ENCODE assay signal across 8 cellular contexts in the genomic region with DNA sequence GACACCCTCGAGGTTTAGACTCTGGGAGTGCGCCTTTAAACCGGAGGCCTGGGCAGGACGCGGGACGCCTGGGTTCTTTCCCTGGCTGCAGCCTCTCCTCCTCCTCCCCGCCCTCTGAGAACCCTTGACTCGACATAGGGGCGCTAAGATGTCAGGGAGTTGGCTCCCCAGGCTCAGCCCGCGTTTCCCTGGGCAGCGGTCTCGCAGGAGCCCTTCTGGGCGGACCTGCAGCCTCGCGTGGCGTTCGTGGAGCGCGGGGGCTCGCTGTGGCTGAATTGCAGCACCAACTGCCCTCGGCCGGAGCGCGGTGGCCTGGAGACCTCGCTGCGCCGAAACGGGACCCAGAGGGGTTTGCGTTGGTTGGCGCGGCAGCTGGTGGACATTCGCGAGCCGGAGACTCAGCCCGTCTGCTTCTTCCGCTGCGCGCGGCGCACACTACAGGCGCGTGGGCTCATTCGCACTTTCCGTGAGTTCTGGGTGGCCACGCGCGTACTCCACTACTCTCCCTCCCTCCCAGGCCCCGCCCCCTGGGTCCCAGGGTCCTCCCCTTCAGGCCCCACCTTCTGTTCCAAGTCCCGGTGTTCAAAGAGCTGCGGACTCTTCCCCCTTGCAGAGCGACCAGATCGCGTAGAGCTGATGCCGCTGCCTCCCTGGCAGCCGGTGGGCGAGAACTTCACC. TPM values are rescaled to one million over a fixed set of nuclear protein-coding genes. Genes with fewer than 3 reads are reported as not detected.
A peak's percentile ranks its signal among the peaks of the same experiment; 100 is the strongest.
DNase-seq lines count a peak whose midpoint lies in the region; ATAC-seq and TF ChIP-seq lines count a peak whose summit lies in the region.

No MANE protein-coding gene starts in this region.

- TF ChIP-seq CTCF in GM10248 (IDR thresholded peaks at IDR 0.05; ENCODE audit: control extremely low read depth, extremely low read depth, low read depth, missing control alignments), result no peak

- peaks cover 6% of the 10 kb centered on the region for H3K36me3 Mint-ChIP-seq in activated T-helper 1 cell treated with anti-CD3 and anti-CD28 coated beads, Interleukin-12 subunit alpha, Interleukin-12 subunit beta, Interleukin-2, Interleukin-4 antibody, amounts not matched to agents 30 ng/mL and 10 ng/mL and 1 ng/mL, durations not matched to agents 14 hours and 24 hours and 36 hours (ENCODE audit: low read depth)

- CTCF ChIA-PET in GM10248 (lab: Yijun Ruan, JAX), result interaction anchor here (0.8 to 2.3 kb wide), 8 partner anchors 14 to 127 kb away, joined by 3 to 15 read pairs (median 6); a partner anchor contains a TSS

- H3K4me3 Mint-ChIP-seq in activated T-helper 1 cell treated with anti-CD3 and anti-CD28 coated beads, Interleukin-12 subunit alpha, Interleukin-12 subunit beta, Interleukin-2, Interleukin-4 antibody, amounts not matched to agents 30 ng/mL and 10 ng/mL and 1 ng/mL, durations not matched to agents 14 hours and 24 hours and 36 hours, result peak overlapping the region; percentile 77

- peak; percentile 65 for DNase-seq in GM10248 (ENCODE audit: extremely low spot score)
- peak; percentile 35 for DNase-seq in NCI-H2171 (lab: John Stamatoyannopoulos, UW)
- peak; percentile 37 for DNase-seq in activated T-helper 1 cell treated with anti-CD3 and anti-CD28 coated beads, Interleukin-12 subunit alpha, Interleukin-12 subunit beta, Interleukin-2, Interleukin-4 antibody, amounts not matched to agents 30 ng/mL and 10 ng/mL and 1 ng/mL, durations not matched to agents 14 hours and 24 hours and 36 hours (ENCODE audit: low spot score)
- DNase-seq in Right ventricle myocardium superior, result peak; percentile 83
- peak; percentile 47 for DNase-seq in putamen (ENCODE audit: low spot score)

- no peaks in the 10 kb centered on the region for H3K9me3 Mint-ChIP-seq in activated T-helper 1 cell treated with anti-CD3 and anti-CD28 coated beads, Interleukin-12 subunit alpha, Interleukin-12 subunit beta, Interleukin-2, Interleukin-4 antibody, amounts not matched to agents 30 ng/mL and 10 ng/mL and 1 ng/mL, durations not matched to agents 14 hours and 24 hours and 36 hours

- H3K4me1 Mint-ChIP-seq in activated T-helper 1 cell treated with anti-CD3 and anti-CD28 coated beads, Interleukin-12 subunit alpha, Interleukin-12 subunit beta, Interleukin-2, Interleukin-4 antibody, amounts not matched to agents 30 ng/mL and 10 ng/mL and 1 ng/mL, durations not matched to agents 14 hours and 24 hours and 36 hours (ENCODE audit: low read depth), result peaks cover 66% of the 10 kb centered on the region

- intact Hi-C loops in activated T-helper 1 cell treated with anti-CD3 and anti-CD28 coated beads, Interleukin-12 subunit alpha, Interleukin-12 subunit beta, Interleukin-2, Interleukin-4 antibody, amounts not matched to agents 30 ng/mL and 10 ng/mL and 1 ng/mL, durations not matched to agents 14 hours and 24 hours and 36 hours (cut with micrococcal nuclease), result loop anchor here (2.0 kb wide), 1 partner anchor 224 kb away; no protein-coding TSS in a partner anchor
- intact Hi-C loops in Right ventricle myocardium superior (cut with DNase I), result no loop called here

- H3K27ac Mint-ChIP-seq in activated T-helper 1 cell treated with anti-CD3 and anti-CD28 coated beads, Interleukin-12 subunit alpha, Interleukin-12 subunit beta, Interleukin-2, Interleukin-4 antibody, amounts not matched to agents 30 ng/mL and 10 ng/mL and 1 ng/mL, durations not matched to agents 14 hours and 24 hours and 36 hours, result peak overlapping the region; percentile 81

- POLR2A ChIA-PET in GM10248 (lab: Yijun Ruan, JAX), result interaction anchor here (0.7 to 1.3 kb wide), 3 partner anchors 8 to 20 kb away, joined by 3 to 14 read pairs (median 5); a partner anchor contains a TSS

- H3K27me3 Mint-ChIP-seq in activated T-helper 1 cell treated with anti-CD3 and anti-CD28 coated beads, Interleukin-12 subunit alpha, Interleukin-12 subunit beta, Interleukin-2, Interleukin-4 antibody, amounts not matched to agents 30 ng/mL and 10 ng/mL and 1 ng/mL, durations not matched to agents 14 hours and 24 hours and 36 hours (ENCODE audit: insufficient read depth), result peaks cover 64% of the 10 kb centered on the region

- peak; percentile 50 for ATAC-seq in Right ventricle myocardium superior (ENCODE audit: poor library complexity)
- no peak for ATAC-seq in HG02798 (IDR thresholded peaks at IDR 0.05; ENCODE audit: poor library complexity, unreplicated experiment)
- ATAC-seq in GM19395 (IDR thresholded peaks at IDR 0.05; ENCODE audit: unreplicated experiment), result no peak
- ATAC-seq in GM19328 (IDR thresholded peaks at IDR 0.05; ENCODE audit: unreplicated experiment), result no peak

RNA-seq across cellular contexts. Expression of a gene that starts 1.3 kb away (rescaled TPM):
- total RNA-seq in activated T-helper 1 cell treated with anti-CD3 and anti-CD28 coated beads, Interleukin-12 subunit alpha, Interleukin-12 subunit beta, Interleukin-2, Interleukin-4 antibody, amounts not matched to agents 30 ng/mL and 10 ng/mL and 1 ng/mL, durations not matched to agents 14 hours and 24 hours and 36 hours, result 1.9 TPM in 2 replicates
- 0.11 TPM for total RNA-seq in Right ventricle myocardium superior

RNA-seq across cellular contexts. Expression of a gene that starts 4.3 kb away (rescaled TPM):
- 0.59 and 1.0 TPM in 2 replicates for total RNA-seq in activated T-helper 1 cell treated with anti-CD3 and anti-CD28 coated beads, Interleukin-12 subunit alpha, Interleukin-12 subunit beta, Interleukin-2, Interleukin-4 antibody, amounts not matched to agents 30 ng/mL and 10 ng/mL and 1 ng/mL, durations not matched to agents 14 hours and 24 hours and 36 hours
- 0.46 TPM for total RNA-seq in Right ventricle myocardium superior

RNA-seq across cellular contexts. Expression of a gene that starts 18.6 kb away (rescaled TPM):
- 3.5 and 4.2 TPM in 2 replicates for total RNA-seq in activated T-helper 1 cell treated with anti-CD3 and anti-CD28 coated beads, Interleukin-12 subunit alpha, Interleukin-12 subunit beta, Interleukin-2, Interleukin-4 antibody, amounts not matched to agents 30 ng/mL and 10 ng/mL and 1 ng/mL, durations not matched to agents 14 hours and 24 hours and 36 hours
- total RNA-seq in Right ventricle myocardium superior, result 0.91 TPM

RNA-seq across cellular contexts. Expression of a gene that starts 20.1 kb away (rescaled TPM):
- total RNA-seq in activated T-helper 1 cell treated with anti-CD3 and anti-CD28 coated beads, Interleukin-12 subunit alpha, Interleukin-12 subunit beta, Interleukin-2, Interleukin-4 antibody, amounts not matched to agents 30 ng/mL and 10 ng/mL and 1 ng/mL, durations not matched to agents 14 hours and 24 hours and 36 hours, result 90.8 and 92.2 TPM in 2 replicates
- 6.4 TPM for total RNA-seq in Right ventricle myocardium superior

RNA-seq across cellular contexts. Expression of a gene that starts 24.8 kb away (rescaled TPM):
- total RNA-seq in activated T-helper 1 cell treated with anti-CD3 and anti-CD28 coated beads, Interleukin-12 subunit alpha, Interleukin-12 subunit beta, Interleukin-2, Interleukin-4 antibody, amounts not matched to agents 30 ng/mL and 10 ng/mL and 1 ng/mL, durations not matched to agents 14 hours and 24 hours and 36 hours, result 21.6 and 24.4 TPM in 2 replicates
- total RNA-seq in Right ventricle myocardium superior, result 19.8 TPM
